ENCODE assay signal across 17 cellular contexts in the genomic region with DNA sequence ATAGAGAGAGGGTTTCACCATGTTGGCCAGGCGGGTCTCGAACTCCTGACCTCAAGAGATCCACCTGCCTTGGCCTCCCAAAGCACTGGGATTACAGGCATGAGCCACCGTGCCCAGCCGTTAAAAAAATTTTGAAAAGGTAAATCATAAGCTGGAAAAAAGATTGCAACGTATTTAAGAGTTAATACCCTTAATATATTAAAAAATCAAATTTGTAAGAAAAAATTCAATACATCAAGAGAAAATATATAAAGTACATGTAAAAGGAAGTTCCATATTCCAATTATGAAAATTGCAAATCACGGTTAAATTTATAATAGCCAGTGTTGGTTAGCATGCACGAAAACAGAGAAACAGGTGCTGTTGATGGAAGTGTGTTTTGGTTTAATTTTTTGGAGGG.
"Had no signal": no experiment of that assay in that cellular context is flagged by ENCODE, and none has a peak within 500 bp of the region (broad histone marks: within the 10 kb centered on the region; RNA-seq: fewer than 3 reads in every experiment).

No MANE protein-coding gene starts in this region.

- H3K9me3 Mint-ChIP-seq: activated T-helper 1 cell treated with anti-CD3 and anti-CD28 coated beads, Interleukin-12 subunit alpha, Interleukin-12 subunit beta, Interleukin-2, Interleukin-4 antibody, amounts not matched to agents 30 ng/mL and 10 ng/mL and 1 ng/mL, durations not matched to agents 14 hours and 24 hours and 36 hours; stimulated activated memory B cell treated with anti-CD40 and anti-IgM and Interleukin-4, amounts not matched to agents 10 μg/mL and 1 μg/mL and 100 μg/mL, for 72 hours had no signal

- H3K27ac ChIP-seq: colonic mucosa, esophagus muscularis mucosa, left lung had no signal

- H3K27me3 Mint-ChIP-seq: stimulated activated memory B cell treated with anti-CD40 and anti-IgM and Interleukin-4, amounts not matched to agents 10 μg/mL and 1 μg/mL and 100 μg/mL, for 72 hours had no signal

- H3K4me3 Mint-ChIP-seq: activated naive CD4-positive, alpha-beta T cell treated with anti-CD3 and anti-CD28 coated beads for 36 hours; activated T-helper 1 cell treated with anti-CD3 and anti-CD28 coated beads, Interleukin-12 subunit alpha, Interleukin-12 subunit beta, Interleukin-2, Interleukin-4 antibody, amounts not matched to agents 30 ng/mL and 10 ng/mL and 1 ng/mL, durations not matched to agents 14 hours and 24 hours and 36 hours; stimulated activated memory B cell treated with anti-CD40 and anti-IgM and Interleukin-4, amounts not matched to agents 10 μg/mL and 1 μg/mL and 100 μg/mL, for 72 hours had no signal

- H3K27me3 ChIP-seq: colonic mucosa, esophagus muscularis mucosa, left lung had no signal

- DNase-seq: activated CD4-positive, CD25-positive, alpha-beta regulatory T cell; activated CD8-positive, alpha-beta memory T cell treated with anti-CD3 and anti-CD28 coated beads, Interleukin-2, amount 50 U/mL, for 4 hours; activated naive CD4-positive, alpha-beta T cell treated with anti-CD3 and anti-CD28 coated beads for 36 hours; amniotic stem cell; central memory CD4-positive, alpha-beta T cell; colonic mucosa; kidney; left lung; mammary epithelial cell; naive B cell; nucleus accumbens; posterior cingulate gyrus; retina; stimulated activated CD4-positive, alpha-beta T cell treated with anti-CD3 and anti-CD28 coated beads, Interleukin-2, amount 100 ng/mL, for 48 hours had no signal

- ATAC-seq: left lung; stimulated activated memory B cell treated with anti-CD40 and anti-IgM and Interleukin-4, amounts not matched to agents 10 μg/mL and 1 μg/mL and 100 μg/mL, for 72 hours had no signal

- H3K9me3 ChIP-seq: colonic mucosa, esophagus muscularis mucosa had no signal

- H3K27ac Mint-ChIP-seq: activated naive CD4-positive, alpha-beta T cell treated with anti-CD3 and anti-CD28 coated beads for 36 hours; activated T-helper 1 cell treated with anti-CD3 and anti-CD28 coated beads, Interleukin-12 subunit alpha, Interleukin-12 subunit beta, Interleukin-2, Interleukin-4 antibody, amounts not matched to agents 30 ng/mL and 10 ng/mL and 1 ng/mL, durations not matched to agents 14 hours and 24 hours and 36 hours; stimulated activated memory B cell treated with anti-CD40 and anti-IgM and Interleukin-4, amounts not matched to agents 10 μg/mL and 1 μg/mL and 100 μg/mL, for 72 hours had no signal

- H3K4me3 ChIP-seq: colonic mucosa, esophagus muscularis mucosa, left lung had no signal

- H3K36me3 ChIP-seq: colonic mucosa had no signal

- H3K4me1 ChIP-seq: colonic mucosa had no signal
